Comparison of ENCODE assay signal across 32 cellular contexts in genomic region chr1:20198296-20198695, GRCh38. TPM values are rescaled to one million over a fixed set of nuclear protein-coding genes. Genes with fewer than 3 reads are reported as not detected.
"Had no signal": no experiment of that assay in that cellular context is flagged by ENCODE, and none has a peak within 500 bp of the region (broad histone marks: within the 10 kb centered on the region; RNA-seq: fewer than 3 reads in every experiment).

No MANE protein-coding gene starts in this region.

- H3K27ac Mint-ChIP-seq: stimulated activated effector memory CD8-positive, alpha-beta T cell treated with anti-CD3 and anti-CD28 coated beads, Interleukin-12 subunit alpha, Interleukin-12 subunit beta, amount 100 ng/mL, for 72 hours; stimulated activated memory B cell treated with anti-CD40 and anti-IgM and Interleukin-4, amounts not matched to agents 10 μg/mL and 1 μg/mL and 100 μg/mL, for 72 hours; stimulated activated naive B cell treated with anti-CD40 and anti-IgM and Interleukin-4, amounts not matched to agents 10 μg/mL and 1 μg/mL and 100 μg/mL, for 72 hours; stimulated activated naive CD8-positive, alpha-beta T cell treated with anti-CD3 and anti-CD28 coated beads, Interleukin-15, Interleukin-2, amounts not matched to agents 100 ng/mL and 50 ng/mL, for 24 hours; type B pancreatic cell had no signal

- H3K36me3 ChIP-seq: stomach, suprapubic skin, thoracic aorta, thyroid gland, tibial artery, tibial nerve, transverse colon, upper lobe of left lung, upper lobe of right lung, uterus, vagina had no signal

- H3K9me3 Mint-ChIP-seq: stimulated activated effector memory CD8-positive, alpha-beta T cell treated with anti-CD3 and anti-CD28 coated beads, Interleukin-12 subunit alpha, Interleukin-12 subunit beta, amount 100 ng/mL, for 72 hours; stimulated activated memory B cell treated with anti-CD40 and anti-IgM and Interleukin-4, amounts not matched to agents 10 μg/mL and 1 μg/mL and 100 μg/mL, for 72 hours; stimulated activated naive B cell treated with anti-CD40 and anti-IgM and Interleukin-4, amounts not matched to agents 10 μg/mL and 1 μg/mL and 100 μg/mL, for 72 hours; stimulated activated naive CD8-positive, alpha-beta T cell treated with anti-CD3 and anti-CD28 coated beads, Interleukin-15, Interleukin-2, amounts not matched to agents 100 ng/mL and 50 ng/mL, for 24 hours; type B pancreatic cell had no signal

- H3K4me3 Mint-ChIP-seq: stimulated activated effector memory CD8-positive, alpha-beta T cell treated with anti-CD3 and anti-CD28 coated beads, Interleukin-12 subunit alpha, Interleukin-12 subunit beta, amount 100 ng/mL, for 72 hours; stimulated activated memory B cell treated with anti-CD40 and anti-IgM and Interleukin-4, amounts not matched to agents 10 μg/mL and 1 μg/mL and 100 μg/mL, for 72 hours; stimulated activated naive B cell treated with anti-CD40 and anti-IgM and Interleukin-4, amounts not matched to agents 10 μg/mL and 1 μg/mL and 100 μg/mL, for 72 hours; stimulated activated naive CD8-positive, alpha-beta T cell treated with anti-CD3 and anti-CD28 coated beads, Interleukin-15, Interleukin-2, amounts not matched to agents 100 ng/mL and 50 ng/mL, for 24 hours; type B pancreatic cell had no signal

- H3K9me3 ChIP-seq: stomach, suprapubic skin, testis, thoracic aorta, thyroid gland, tibial artery, tibial nerve, transverse colon, upper lobe of left lung, upper lobe of right lung, uterus, vagina had no signal

- H3K27me3 ChIP-seq: testis, thyroid gland, transverse colon, upper lobe of left lung, upper lobe of right lung, uterus, vagina had no signal

- H3K4me1 ChIP-seq: thyroid gland, tibial artery, uterus had no signal

- ATAC-seq: stimulated activated effector memory CD8-positive, alpha-beta T cell treated with anti-CD3 and anti-CD28 coated beads, Interleukin-12 subunit alpha, Interleukin-12 subunit beta, amount 100 ng/mL, for 72 hours; stimulated activated memory B cell treated with anti-CD40 and anti-IgM and Interleukin-4, amounts not matched to agents 10 μg/mL and 1 μg/mL and 100 μg/mL, for 72 hours; stimulated activated naive B cell treated with anti-CD40 and anti-IgM and Interleukin-4, amounts not matched to agents 10 μg/mL and 1 μg/mL and 100 μg/mL, for 72 hours; stimulated activated naive CD8-positive, alpha-beta T cell treated with anti-CD3 and anti-CD28 coated beads, Interleukin-15, Interleukin-2, amounts not matched to agents 100 U/mL and 50 U/mL, for 24 hours; upper lobe of right lung had no signal

- H3K27ac ChIP-seq: stomach, suprapubic skin, testis, thoracic aorta, thyroid gland, tibial artery, tibial nerve, transverse colon, upper lobe of left lung, upper lobe of right lung, uterus, vagina had no signal

- FAIRE-seq: urothelium cell line had no signal

- DNase-seq: stimulated activated CD4-positive, alpha-beta T cell treated with anti-CD3 and anti-CD28 coated beads, Interleukin-2, amount 100 ng/mL, for 48 hours; stimulated activated CD4-positive, alpha-beta T cell treated with anti-CD3 and anti-CD28 coated beads, Interleukin-4, amount 100 ng/mL, for 1 hour; stimulated activated CD4-positive, alpha-beta T cell treated with anti-CD3 and anti-CD28 coated beads, Interleukin-4, amount 100 ng/mL, for 24 hours; stimulated activated CD4-positive, alpha-beta T cell treated with anti-CD3 and anti-CD28 coated beads, Interleukin-4, amount 100 ng/mL, for 4 hours; stimulated activated CD8-positive, alpha-beta memory T cell treated with anti-CD3 and anti-CD28 coated beads, Interleukin-4, amount 100 ng/mL, for 48 hours; stimulated activated naive B cell treated with anti-CD40 and anti-IgM and Interleukin-4, amounts not matched to agents 10 μg/mL and 1 μg/mL and 100 μg/mL, for 72 hours; stimulated activated naive CD4-positive, alpha-beta T cell; stimulated activated naive CD4-positive, alpha-beta T cell treated with Interleukin-2 at 50 U/mL for 16 hours; stimulated activated naive CD8-positive, alpha-beta T cell treated with anti-CD3 and anti-CD28 coated beads, Interleukin-15, Interleukin-2, amounts not matched to agents 100 U/mL and 50 U/mL, for 24 hours; stomach; substantia nigra; testis; thyroid gland; tibial artery; transverse colon; trophoblast cell; upper lobe of left lung; upper lobe of right lung; uterus had no signal

- H3K4me3 ChIP-seq: stomach, suprapubic skin, testis, thoracic aorta, thyroid gland, tibial artery, tibial nerve, transverse colon, upper lobe of left lung, upper lobe of right lung, uterus, vagina had no signal

RNA-seq across cellular contexts. Expression of gene PLA2G2C, which starts 12.0 kb away (rescaled TPM):
- total RNA-seq: subcutaneous adipose tissue, suprapubic skin, temporal lobe, thoracic aorta, thyroid gland, tibial nerve, upper lobe of right lung, ureter, urinary bladder, uterus, vagina had no signal
- polyA plus RNA-seq: urinary bladder had no signal

RNA-seq across cellular contexts. Expression of gene PLA2G2F, which starts 59.2 kb away (rescaled TPM):
- total RNA-seq: subcutaneous adipose tissue, temporal lobe, testis, thoracic aorta, thyroid gland, tibial nerve, upper lobe of left lung, upper lobe of right lung, vagina had no signal
- polyA plus RNA-seq: stomach had no signal
